Comparison of ENCODE assay signal across 8 cellular contexts in genomic region chr16:66934138-66934838, GRCh38. TPM values are rescaled to one million over a fixed set of nuclear protein-coding genes. Genes with fewer than 3 reads are reported as not detected.
DNase-seq lines count a peak whose midpoint lies in the region; ATAC-seq and TF ChIP-seq lines count a peak whose summit lies in the region.

Gene CIAO2B, minus strand, starts transcription at chr16:66934402. Its CDS starts 38 bp downstream, at chr16:66934364.

- no peaks in the 10 kb centered on the region for H3K27me3 ChIP-seq in naive thymus-derived CD4-positive, alpha-beta T cell (ENCODE audit: control insufficient read depth in 2 of 2, insufficient read depth in 2 of 2, low read length in 2 of 2)

- POLR2A ChIA-PET in naive thymus-derived CD4-positive, alpha-beta T cell (lab: Charles Lee), result interaction anchor here (0.6 to 2.4 kb wide), 4 partner anchors 37 to 251 kb away, joined by 3 to 7 read pairs (median 4); partner anchors contain the start of gene NAE1

- H3K27ac Mint-ChIP-seq in naive thymus-derived CD4-positive, alpha-beta T cell, result peak within 1 kb of the TSS; percentile 96 to 99 (median 98)
- H3K27ac Mint-ChIP-seq in stimulated activated memory B cell treated with anti-CD40 and anti-IgM and Interleukin-4, amounts not matched to agents 10 μg/mL and 1 μg/mL and 100 μg/mL, for 72 hours, result peak within 1 kb of the TSS; percentile 99

- peak; percentile 54 for DNase-seq in DMS153 (lab: John Stamatoyannopoulos, UW)
- peak; percentile 81 for DNase-seq in RPMI7951 (ENCODE audit: low read depth)
- DNase-seq in activated T-helper 1 cell treated with anti-CD3 and anti-CD28 coated beads, Interleukin-2, amount 50 U/mL, for 16 hours (ENCODE audit: low read depth in 1 of 2, low spot score in 1 of 2), result peak; percentile 79 to 84
- peak; percentile 79 for DNase-seq in fibroblast of gingiva (ENCODE audit: low read depth)
- DNase-seq in naive thymus-derived CD4-positive, alpha-beta T cell, result peak; percentile 86 to 95 (median 91)

- peak within 1 kb of the TSS; percentile 96 for H3K4me3 ChIP-seq in naive thymus-derived CD4-positive, alpha-beta T cell (ENCODE audit: low read length)

- H3K4me3 Mint-ChIP-seq in naive thymus-derived CD4-positive, alpha-beta T cell, result peak within 1 kb of the TSS; percentile 91 to 99 (median 98)
- peak within 1 kb of the TSS; percentile 98 for H3K4me3 Mint-ChIP-seq in stimulated activated memory B cell treated with anti-CD40 and anti-IgM and Interleukin-4, amounts not matched to agents 10 μg/mL and 1 μg/mL and 100 μg/mL, for 72 hours

- no peaks in the 10 kb centered on the region for H3K9me3 ChIP-seq in naive thymus-derived CD4-positive, alpha-beta T cell (ENCODE audit: control insufficient read depth in 2 of 3, low read length in 3 of 3)

- TF ChIP-seq RAD21 in Ishikawa (IDR thresholded peaks at IDR 0.05; ENCODE audit: low read depth), result no peak

- peaks cover 24 to 35% of the 10 kb centered on the region in 2 donors for H3K4me1 ChIP-seq in naive thymus-derived CD4-positive, alpha-beta T cell (ENCODE audit: control insufficient read depth in 2 of 2, insufficient read depth in 2 of 2, low read length in 2 of 2)

- CTCF ChIA-PET in naive thymus-derived CD4-positive, alpha-beta T cell (lab: Charles Lee), result interaction anchor here (0.9 kb wide), 1 partner anchor 13 kb away, joined by 3 read pairs; no protein-coding TSS in a partner anchor

- H3K4me1 Mint-ChIP-seq in naive thymus-derived CD4-positive, alpha-beta T cell, result peaks cover 38 to 63% (median 54%) of the 10 kb centered on the region in 7 donors
- H3K4me1 Mint-ChIP-seq in stimulated activated memory B cell treated with anti-CD40 and anti-IgM and Interleukin-4, amounts not matched to agents 10 μg/mL and 1 μg/mL and 100 μg/mL, for 72 hours, result peaks cover 59% of the 10 kb centered on the region

- H3K36me3 Mint-ChIP-seq in naive thymus-derived CD4-positive, alpha-beta T cell, result peaks cover 0 to 22% (median 6%) of the 10 kb centered on the region in 5 donors
- peaks cover 26% of the 10 kb centered on the region for H3K36me3 Mint-ChIP-seq in stimulated activated memory B cell treated with anti-CD40 and anti-IgM and Interleukin-4, amounts not matched to agents 10 μg/mL and 1 μg/mL and 100 μg/mL, for 72 hours

- H3K9me3 Mint-ChIP-seq in naive thymus-derived CD4-positive, alpha-beta T cell, result peaks cover 0 to 8% (median 0%) of the 10 kb centered on the region in 11 donors
- H3K9me3 Mint-ChIP-seq in stimulated activated memory B cell treated with anti-CD40 and anti-IgM and Interleukin-4, amounts not matched to agents 10 μg/mL and 1 μg/mL and 100 μg/mL, for 72 hours, result no peaks in the 10 kb centered on the region

- peak; percentile 56 for ATAC-seq in GM21576 (IDR thresholded peaks at IDR 0.05; ENCODE audit: unreplicated experiment)
- peak; percentile 93 for ATAC-seq in naive thymus-derived CD4-positive, alpha-beta T cell
- peak; percentile 89 for ATAC-seq in stimulated activated memory B cell treated with anti-CD40 and anti-IgM and Interleukin-4, amounts not matched to agents 10 μg/mL and 1 μg/mL and 100 μg/mL, for 72 hours

- peaks cover 0 to 32% (median 2%) of the 10 kb centered on the region in 3 experiments for H3K36me3 ChIP-seq in naive thymus-derived CD4-positive, alpha-beta T cell (ENCODE audit: control insufficient read depth in 2 of 3, insufficient read depth in 3 of 3, low read length in 3 of 3)

- intact Hi-C loops in naive thymus-derived CD4-positive, alpha-beta T cell (cut with micrococcal nuclease), result loop anchor here (1.0 to 10.0 kb wide), 10 partner anchors 13 to 1911 kb away; partner anchors contain the start of genes PDP2 (in 2 of the 2), ATP6V0D1 (in 1 of the 2), CKLF (in 1 of the 2) and DYNC1LI2 (in 1 of the 2)

- H3K27me3 Mint-ChIP-seq in naive thymus-derived CD4-positive, alpha-beta T cell, result no peaks in the 10 kb centered on the region
- no peaks in the 10 kb centered on the region for H3K27me3 Mint-ChIP-seq in stimulated activated memory B cell treated with anti-CD40 and anti-IgM and Interleukin-4, amounts not matched to agents 10 μg/mL and 1 μg/mL and 100 μg/mL, for 72 hours

- H3K27ac ChIP-seq in naive thymus-derived CD4-positive, alpha-beta T cell (ENCODE audit: low read depth, low read length), result peak within 1 kb of the TSS; percentile 97

- TF ChIP-seq EP300 in Ishikawa (IDR thresholded peaks at IDR 0.05; ENCODE audit: borderline replicate concordance), result no peak

TF ChIP-seq in Ishikawa, 13 proteins besides CTCF, POLR2A, EP300 and RAD21:
- peak; percentile 83 for TF ChIP-seq MAX (IDR thresholded peaks at IDR 0.05)
- TF ChIP-seq, protein P1, sequence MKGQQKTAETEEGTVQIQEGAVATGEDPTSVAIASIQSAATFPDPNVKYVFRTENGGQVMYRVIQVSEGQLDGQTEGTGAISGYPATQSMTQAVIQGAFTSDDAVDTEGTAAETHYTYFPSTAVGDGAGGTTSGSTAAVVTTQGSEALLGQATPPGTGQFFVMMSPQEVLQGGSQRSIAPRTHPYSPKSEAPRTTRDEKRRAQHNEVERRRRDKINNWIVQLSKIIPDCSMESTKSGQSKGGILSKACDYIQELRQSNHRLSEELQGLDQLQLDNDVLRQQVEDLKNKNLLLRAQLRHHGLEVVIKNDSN (IDR thresholded peaks at IDR 0.05), result no peak
- peak; percentile 42; the same call in 1 of the 2 replicates for TF ChIP-seq YY1 (IDR thresholded peaks at IDR 0.05; ENCODE audit: low read depth)
- TF ChIP-seq FOXM1 (IDR thresholded peaks at IDR 0.05; ENCODE audit: borderline replicate concordance, low read depth), result no peak
- peak; percentile 86 for TF ChIP-seq TAF1 (IDR thresholded peaks at IDR 0.05; ENCODE audit: low read depth)
- TF ChIP-seq NFIC (IDR thresholded peaks at IDR 0.05), result 0 out of 2 replicates have a peak, but pooled peaks have one; percentile 20
- TF ChIP-seq EGR1 (IDR thresholded peaks at IDR 0.05), result no peak
- TF ChIP-seq TEAD4 (IDR thresholded peaks at IDR 0.05), result no peak
- TF ChIP-seq ZBTB7A (IDR thresholded peaks at IDR 0.05; ENCODE audit: low read depth), result no peak
- no peak for TF ChIP-seq REST (IDR thresholded peaks at IDR 0.05; ENCODE audit: low read depth)
- no peak; the same call in 1 of the 2 replicates for TF ChIP-seq CREB1 (IDR thresholded peaks at IDR 0.05; ENCODE audit: low read depth)
- no peak for TF ChIP-seq CEBPB (IDR thresholded peaks at IDR 0.05)
- TF ChIP-seq TCF12 (IDR thresholded peaks at IDR 0.05; ENCODE audit: low read depth), result no peak
TF ChIP-seq in Ishikawa: peak in this region for 4.

RNA-seq across cellular contexts. Expression of gene CIAO2B, which starts in this region (rescaled TPM):
- total RNA-seq in RPMI7951 (2014; rRNA removed; shearing (Covaris generic)), result 254 and 336 TPM in 2 replicates
- 100 to 1,000 TPM in 1 of 5 experiments, 10 to 100 TPM in 4; 47.0 to 116 (median 58.5) TPM for total RNA-seq in naive thymus-derived CD4-positive, alpha-beta T cell
- polyA plus RNA-seq in naive thymus-derived CD4-positive, alpha-beta T cell, result 10 to 100 TPM; 89.0 to 93.4 TPM

Comparison
In these comparisons a context has a peak if more than half of its experiments do, and no peak if none do; other contexts are left out.
1. Peak in every context shown above with its lines: DNase-seq, ATAC-seq, H3K4me3 ChIP-seq and H3K27ac ChIP-seq.